Comparison of ENCODE assay signal across 8 cellular contexts in the genomic region with DNA sequence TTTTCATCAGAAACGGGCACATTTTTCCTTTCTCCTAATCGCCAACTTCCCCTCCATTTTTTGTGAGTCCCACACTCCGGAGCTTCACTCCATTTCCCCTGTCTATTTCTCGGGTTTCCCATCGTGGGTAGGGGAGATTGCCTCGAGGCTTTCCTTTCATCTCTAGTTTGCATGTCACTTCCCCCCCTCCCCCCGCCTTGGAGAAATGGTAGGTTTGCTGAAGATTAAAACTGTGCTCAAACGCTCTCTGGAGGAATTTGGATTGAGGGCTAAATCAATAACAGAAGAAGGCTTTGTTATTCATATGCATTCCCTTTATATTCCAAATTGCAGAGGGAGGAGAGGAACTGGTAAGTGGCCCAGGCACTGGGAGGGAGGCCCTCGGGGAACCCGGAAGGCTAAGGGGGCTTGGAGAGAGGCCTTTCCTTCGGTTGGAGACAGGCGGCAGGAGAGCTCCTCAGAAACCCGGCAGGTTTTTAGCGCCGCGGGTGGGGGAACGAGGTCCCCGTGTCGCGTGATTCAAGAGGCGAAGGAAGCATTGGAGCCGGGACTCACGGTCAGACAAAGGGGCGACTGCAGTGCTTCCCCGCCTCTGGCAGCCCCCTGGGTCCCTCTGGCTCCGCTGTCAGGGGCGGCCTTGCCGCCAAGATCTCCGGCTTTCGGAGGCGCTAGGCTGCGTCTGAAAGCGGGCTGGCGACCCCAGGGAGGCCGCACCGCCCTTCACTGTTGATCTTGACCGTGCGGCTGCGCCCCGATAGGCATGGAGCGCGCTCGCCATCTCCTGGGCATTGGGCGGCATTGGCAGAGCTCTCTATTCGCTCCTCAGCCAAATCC. TPM values are rescaled to one million over a fixed set of nuclear protein-coding genes. Genes with fewer than 3 reads are reported as not detected.
A peak's percentile ranks its signal among the peaks of the same experiment; 100 is the strongest.
DNase-seq lines count a peak whose midpoint lies in the region; ATAC-seq and TF ChIP-seq lines count a peak whose summit lies in the region.

No MANE protein-coding gene starts in this region.

- ATAC-seq in SK-N-SH treated with all-trans-retinoic acid at 6 μM for 48 hours, result peak; percentile 95

- H3K27me3 ChIP-seq in adrenal gland, result peaks cover 99% of the 10 kb centered on the region

- TF ChIP-seq CTCF in LNCAP (IDR thresholded peaks at IDR 0.05) (peak; percentile 73), adrenal gland (IDR thresholded peaks at IDR 0.05) (peak; percentile 58 to 90 (median 70))

- H3K27ac ChIP-seq in adrenal gland, result no peak overlapping the region

- peak overlapping the region in 1 of 4 donors; percentile 35 for H3K4me3 ChIP-seq in adrenal gland

- TF ChIP-seq POLR2A in adrenal gland (IDR thresholded peaks at IDR 0.05), result no peak

- H3K36me3 ChIP-seq in adrenal gland (replicated peaks in 1 of 2), result no peaks in the 10 kb centered on the region

- intact Hi-C loops in adrenal gland (cut with DNase I), result loop anchor here in 1 of 2 donors (10.0 kb wide), 1 partner anchor 842 kb away; no protein-coding TSS in a partner anchor

- H3K9me3 ChIP-seq in adrenal gland (replicated peaks in 1 of 3), result no peaks in the 10 kb centered on the region

- DNase-seq in GM03348 (ENCODE audit: low spot score), result peak; percentile 89
- DNase-seq in H4 (ENCODE audit: low spot score), result peak; percentile 82
- DNase-seq in adrenal gland, result peak; percentile 42 to 77 (median 65)
- peak; percentile 90 for DNase-seq in hepatic stellate cell (ENCODE audit: low spot score)
- DNase-seq in retina, result peak; percentile 92
- DNase-seq in superior temporal gyrus (ENCODE audit: extremely low spot score), result no peak

- WGBS in adrenal gland, 4 donors, result 2 to 5% (median 3%) methylated on average over 16 to 45 of the region's 45 CpGs

- peaks cover 0 to 25% of the 10 kb centered on the region in 2 donors for H3K4me1 ChIP-seq in adrenal gland (replicated peaks in 1 of 2)

TF ChIP-seq in SK-N-SH treated with all-trans-retinoic acid at 6 μM for 48 hours, 23 proteins besides CTCF, POLR2A, EP300 and RAD21:
- TF ChIP-seq ZC3H10 (CRISPR knock-in tag; IDR thresholded peaks at IDR 0.05) (no peak), ZNF70 (CRISPR knock-in tag; IDR thresholded peaks at IDR 0.05) (no peak), ZNF565 (CRISPR knock-in tag; conservative IDR thresholded peaks at IDR 0.05; ENCODE audit: low read depth) (no peak), ZFP30 (CRISPR knock-in tag; IDR thresholded peaks at IDR 0.05) (no peak), RARB (CRISPR knock-in tag; IDR thresholded peaks at IDR 0.05) (no peak), TCF4 (CRISPR knock-in tag; IDR thresholded peaks at IDR 0.05; ENCODE audit: borderline replicate concordance) (no peak), GLIS3 (CRISPR knock-in tag; IDR thresholded peaks at IDR 0.05) (no peak)
- TF ChIP-seq, protein P1, sequence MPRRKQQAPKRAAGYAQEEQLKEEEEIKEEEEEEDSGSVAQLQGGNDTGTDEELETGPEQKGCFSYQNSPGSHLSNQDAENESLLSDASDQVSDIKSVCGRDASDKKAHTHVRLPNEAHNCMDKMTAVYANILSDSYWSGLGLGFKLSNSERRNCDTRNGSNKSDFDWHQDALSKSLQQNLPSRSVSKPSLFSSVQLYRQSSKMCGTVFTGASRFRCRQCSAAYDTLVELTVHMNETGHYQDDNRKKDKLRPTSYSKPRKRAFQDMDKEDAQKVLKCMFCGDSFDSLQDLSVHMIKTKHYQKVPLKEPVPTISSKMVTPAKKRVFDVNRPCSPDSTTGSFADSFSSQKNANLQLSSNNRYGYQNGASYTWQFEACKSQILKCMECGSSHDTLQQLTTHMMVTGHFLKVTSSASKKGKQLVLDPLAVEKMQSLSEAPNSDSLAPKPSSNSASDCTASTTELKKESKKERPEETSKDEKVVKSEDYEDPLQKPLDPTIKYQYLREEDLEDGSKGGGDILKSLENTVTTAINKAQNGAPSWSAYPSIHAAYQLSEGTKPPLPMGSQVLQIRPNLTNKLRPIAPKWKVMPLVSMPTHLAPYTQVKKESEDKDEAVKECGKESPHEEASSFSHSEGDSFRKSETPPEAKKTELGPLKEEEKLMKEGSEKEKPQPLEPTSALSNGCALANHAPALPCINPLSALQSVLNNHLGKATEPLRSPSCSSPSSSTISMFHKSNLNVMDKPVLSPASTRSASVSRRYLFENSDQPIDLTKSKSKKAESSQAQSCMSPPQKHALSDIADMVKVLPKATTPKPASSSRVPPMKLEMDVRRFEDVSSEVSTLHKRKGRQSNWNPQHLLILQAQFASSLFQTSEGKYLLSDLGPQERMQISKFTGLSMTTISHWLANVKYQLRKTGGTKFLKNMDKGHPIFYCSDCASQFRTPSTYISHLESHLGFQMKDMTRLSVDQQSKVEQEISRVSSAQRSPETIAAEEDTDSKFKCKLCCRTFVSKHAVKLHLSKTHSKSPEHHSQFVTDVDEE (CRISPR knock-in tag; IDR thresholded peaks at IDR 0.05), result no peak
- TF ChIP-seq, protein P2, sequence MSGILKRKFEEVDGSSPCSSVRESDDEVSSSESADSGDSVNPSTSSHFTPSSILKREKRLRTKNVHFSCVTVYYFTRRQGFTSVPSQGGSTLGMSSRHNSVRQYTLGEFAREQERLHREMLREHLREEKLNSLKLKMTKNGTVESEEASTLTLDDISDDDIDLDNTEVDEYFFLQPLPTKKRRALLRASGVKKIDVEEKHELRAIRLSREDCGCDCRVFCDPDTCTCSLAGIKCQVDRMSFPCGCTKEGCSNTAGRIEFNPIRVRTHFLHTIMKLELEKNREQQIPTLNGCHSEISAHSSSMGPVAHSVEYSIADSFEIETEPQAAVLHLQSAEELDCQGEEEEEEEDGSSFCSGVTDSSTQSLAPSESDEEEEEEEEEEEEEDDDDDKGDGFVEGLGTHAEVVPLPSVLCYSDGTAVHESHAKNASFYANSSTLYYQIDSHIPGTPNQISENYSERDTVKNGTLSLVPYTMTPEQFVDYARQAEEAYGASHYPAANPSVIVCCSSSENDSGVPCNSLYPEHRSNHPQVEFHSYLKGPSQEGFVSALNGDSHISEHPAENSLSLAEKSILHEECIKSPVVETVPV (CRISPR knock-in tag; IDR thresholded peaks at IDR 0.05), result no peak

RNA-seq across cellular contexts. Expression of a gene that starts 2.4 kb away (rescaled TPM):
- total RNA-seq in H4 (2014; rRNA removed; shearing (Covaris generic)), result not detected in 2 replicates
- not detected for total RNA-seq in adrenal gland
- polyA plus RNA-seq in adrenal gland, result not detected

RNA-seq across cellular contexts. Expression of a gene that starts 4.7 kb away (rescaled TPM):
- total RNA-seq in H4 (2014; rRNA removed; shearing (Covaris generic)), result 3.1 and 4.8 TPM in 2 replicates
- total RNA-seq in adrenal gland, result not detected
- polyA plus RNA-seq in adrenal gland, result not detected

RNA-seq across cellular contexts. Expression of a gene that starts 9.9 kb away (rescaled TPM):
- not detected in 2 replicates for total RNA-seq in H4 (2014; rRNA removed; shearing (Covaris generic))
- total RNA-seq in adrenal gland, result not detected
- polyA plus RNA-seq in adrenal gland, result not detected

RNA-seq across cellular contexts. Expression of a gene that starts 13.4 kb away (rescaled TPM):
- not detected in 2 replicates for total RNA-seq in H4 (2014; rRNA removed; shearing (Covaris generic))
- total RNA-seq in adrenal gland, result not detected
- not detected for polyA plus RNA-seq in adrenal gland

RNA-seq across cellular contexts. Expression of a gene that starts 19.4 kb away (rescaled TPM):
- total RNA-seq in H4 (2014; rRNA removed; shearing (Covaris generic)), result not detected in 2 replicates
- total RNA-seq in adrenal gland, result under 1 TPM in 2 of 8 donors, not detected in 6; 0.14 to 0.23 TPM
- polyA plus RNA-seq in adrenal gland, result under 1 TPM in 1 of 3 donors, not detected in 2; 0.11 TPM
